12 cellular contexts compared by ENCODE assay signal in genomic region chr1:158930504-158930903, GRCh38. TPM values are rescaled to one million over a fixed set of nuclear protein-coding genes. Genes with fewer than 3 reads are reported as not detected.
DNase-seq lines count a peak whose midpoint lies in the region; ATAC-seq and TF ChIP-seq lines count a peak whose summit lies in the region.
"Had no signal": no experiment of that assay in that cellular context is flagged by ENCODE, and none has a peak within 500 bp of the region (broad histone marks: within the 10 kb centered on the region; RNA-seq: fewer than 3 reads in every experiment).

No MANE protein-coding gene starts in this region.

- peak; percentile 8 for DNase-seq in stimulated activated CD4-positive, alpha-beta T cell treated with anti-CD3 and anti-CD28 coated beads, Interleukin-12 subunit alpha, Interleukin-12 subunit beta, amount 100 ng/mL, for 24 hours (ENCODE audit: low read depth in 2 of 2)
- no peak for DNase-seq in stimulated activated CD4-positive, alpha-beta T cell treated with anti-CD3 and anti-CD28 coated beads, Interleukin-12 subunit alpha, Interleukin-12 subunit beta, amount 100 ng/mL, for 4 hours
- DNase-seq in activated T-cell treated with anti-CD3 and anti-CD28 coated beads, Interleukin-2, amount 50 U/mL, for 24 hours, result no peak
- DNase-seq in natural killer cell, result peak; percentile 57
- DNase-seq in NCI-H1436 (lab: John Stamatoyannopoulos, UW), result no peak
- DNase-seq in SW 1271 (lab: John Stamatoyannopoulos, UW), result no peak
- DNase-seq: left cardiac atrium, NCI-H1105 had no signal

- no peaks in the 10 kb centered on the region for H3K27me3 Mint-ChIP-seq in activated T-cell treated with anti-CD3 and anti-CD28 coated beads, Interleukin-2, amount 50 U/mL, for 24 hours
- H3K27me3 Mint-ChIP-seq in natural killer cell (ENCODE audit: low read depth in 2 of 2), result no peaks in the 10 kb centered on the region

- ATAC-seq in natural killer cell, result peak; percentile 75 to 84 (median 84)
- no peak for ATAC-seq in HG03135 (IDR thresholded peaks at IDR 0.05; ENCODE audit: unreplicated experiment)
- no peak for ATAC-seq in HG02623 (IDR thresholded peaks at IDR 0.05; ENCODE audit: unreplicated experiment)

- peak overlapping the region; percentile 37 for H3K4me3 Mint-ChIP-seq in activated T-cell treated with anti-CD3 and anti-CD28 coated beads, Interleukin-2, amount 50 U/mL, for 24 hours
- peak overlapping the region; percentile 98 for H3K4me3 Mint-ChIP-seq in natural killer cell

- peaks cover 44% of the 10 kb centered on the region for H3K4me1 Mint-ChIP-seq in activated T-cell treated with anti-CD3 and anti-CD28 coated beads, Interleukin-2, amount 50 U/mL, for 24 hours (ENCODE audit: low read depth)
- H3K4me1 Mint-ChIP-seq in natural killer cell, result peaks cover 53 to 63% of the 10 kb centered on the region in 2 donors

- TF ChIP-seq CTCF in natural killer cell (IDR thresholded peaks at IDR 0.05), result no peak

- H3K9me3 Mint-ChIP-seq in activated T-cell treated with anti-CD3 and anti-CD28 coated beads, Interleukin-2, amount 50 U/mL, for 24 hours, result peaks cover 6% of the 10 kb centered on the region
- H3K9me3 Mint-ChIP-seq in natural killer cell, result peaks cover 0 to 2% of the 10 kb centered on the region in 2 donors

- intact Hi-C loops in natural killer cell (cut with micrococcal nuclease), result loop anchor here (1.0 to 10.0 kb wide), 4 partner anchors 48 to 1206 kb away; partner anchors contain the start of gene IFI16

- peak overlapping the region; percentile 82 for H3K27ac Mint-ChIP-seq in activated T-cell treated with anti-CD3 and anti-CD28 coated beads, Interleukin-2, amount 50 U/mL, for 24 hours
- H3K27ac Mint-ChIP-seq in natural killer cell, result peak overlapping the region; percentile 90 to 95

- peaks cover 6% of the 10 kb centered on the region for H3K36me3 Mint-ChIP-seq in activated T-cell treated with anti-CD3 and anti-CD28 coated beads, Interleukin-2, amount 50 U/mL, for 24 hours (ENCODE audit: low read depth)
- peaks cover 20% of the 10 kb centered on the region for H3K36me3 Mint-ChIP-seq in natural killer cell

RNA-seq across cellular contexts. Expression of gene PYHIN1, which starts 0.8 kb away (rescaled TPM):
- total RNA-seq in natural killer cell, result 100 to 1,000 TPM; 171 to 313 (median 197) TPM
- total RNA-seq: chondrocyte, G401 had no signal

Comparison
In these comparisons a context has a peak if more than half of its experiments do, and no peak if none do; other contexts are left out.
1. DNase-seq: peak in stimulated activated CD4-positive, alpha-beta T cell treated with anti-CD3 and anti-CD28 coated beads, Interleukin-12 subunit alpha, Interleukin-12 subunit beta, amount 100 ng/mL, for 24 hours (2 of 2) and natural killer cell (single experiment); none in stimulated activated CD4-positive, alpha-beta T cell treated with anti-CD3 and anti-CD28 coated beads, Interleukin-12 subunit alpha, Interleukin-12 subunit beta, amount 100 ng/mL, for 4 hours (single experiment), activated T-cell treated with anti-CD3 and anti-CD28 coated beads, Interleukin-2, amount 50 U/mL, for 24 hours (single experiment), NCI-H1436 (single experiment) and SW 1271 (0 of 2).
2. ATAC-seq: peak in natural killer cell (3 of 3); none in HG03135 (single experiment) and HG02623 (single experiment).